In the genomic region with DNA sequence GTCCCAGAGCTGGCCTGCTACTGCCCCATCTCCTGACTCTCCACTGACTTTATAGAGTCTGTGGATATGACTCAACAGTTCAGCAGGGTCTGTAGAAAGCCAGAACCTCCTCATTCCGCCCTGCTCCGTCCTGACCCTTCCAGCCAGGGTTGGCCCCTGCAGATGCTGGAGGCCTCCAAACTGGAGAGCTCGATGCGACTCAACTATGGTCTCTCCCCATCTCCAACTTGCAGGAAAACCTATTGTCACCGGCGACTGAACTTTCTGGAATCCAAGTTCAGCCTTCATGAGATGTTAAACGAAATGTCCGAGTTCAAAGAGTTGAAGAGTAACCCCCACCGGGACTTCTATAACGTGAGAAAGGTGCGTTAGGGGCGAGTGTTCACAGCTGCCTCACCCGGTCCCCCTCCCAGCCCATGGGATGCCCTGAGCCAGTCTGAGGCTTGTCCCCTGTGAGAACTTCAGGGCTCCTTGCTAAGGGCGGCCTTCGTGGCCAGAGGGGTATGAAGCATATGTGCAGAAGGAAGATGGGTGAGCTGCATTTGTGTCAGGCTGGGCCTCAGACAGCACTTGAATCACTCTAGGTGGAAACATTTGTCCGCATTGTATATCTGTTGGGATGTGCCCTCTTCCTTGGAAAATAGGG, we compare ENCODE assay signal across 1 cellular context.
TF ChIP-seq lines count a peak whose summit lies in the region.

No MANE protein-coding gene starts in this region.

TF ChIP-seq in GM23338, 12 proteins besides CTCF, POLR2A, EP300 and RAD21 (continued from another document):
- TF ChIP-seq ZNF462 (CRISPR knock-in tag; IDR thresholded peaks at IDR 0.05) (no peak), ZNF114 (CRISPR knock-in tag; IDR thresholded peaks at IDR 0.05) (no peak), ZNF331 (CRISPR knock-in tag; IDR thresholded peaks at IDR 0.05; ENCODE audit: low read depth) (no peak), CREB1 (CRISPR knock-in tag; IDR thresholded peaks at IDR 0.05; ENCODE audit: low read depth) (no peak), REST (IDR thresholded peaks at IDR 0.05; ENCODE audit: unreplicated experiment) (no peak)
TF ChIP-seq in GM23338: peak in this region for 0.
